Comparison of ENCODE assay signal across 14 cellular contexts in genomic region chr12:66270613-66271012, GRCh38. TPM values are rescaled to one million over a fixed set of nuclear protein-coding genes. Genes with fewer than 3 reads are reported as not detected.
DNase-seq lines count a peak whose midpoint lies in the region; ATAC-seq, FAIRE-seq and TF ChIP-seq lines count a peak whose summit lies in the region.
"Had no signal": no experiment of that assay in that cellular context is flagged by ENCODE, and none has a peak within 500 bp of the region (broad histone marks: within the 10 kb centered on the region; RNA-seq: fewer than 3 reads in every experiment).

No MANE protein-coding gene starts in this region.

- H2BK15ac ChIP-seq in H1 (ENCODE audit: low read length) = no peak overlapping the region

- H2BK20ac ChIP-seq in H1 (ENCODE audit: low read length) = peak overlapping the region; percentile 74; the same call in 1 of the 2 replicates

- no peak overlapping the region for H2BK120ac ChIP-seq in H1 (replicated peaks; ENCODE audit: low read depth, low read length)

- H3K18ac ChIP-seq in H1 (ENCODE audit: extremely low read depth, low read length) = no peak overlapping the region

- CTCF ChIA-PET in A549 (lab: Yijun Ruan, JAX) (interaction anchor here (0.6 to 3.2 kb wide), 13 partner anchors 8 to 1104 kb away, joined by 3 to 12 read pairs (median 3); no protein-coding TSS in a partner anchor), HEK293 (lab: Yijun Ruan, JAX) (interaction anchor here (0.6 to 2.9 kb wide), 12 partner anchors 8 to 425 kb away, joined by 3 to 20 read pairs (median 5); partner anchors contain the start of gene HELB), H1 (lab: Charles Lee; ENCODE audit: partially characterized antibody) (interaction anchor here (0.8 to 3.3 kb wide), 19 partner anchors 8 to 425 kb away, joined by 3 to 22 read pairs (median 5); no protein-coding TSS in a partner anchor)

- H2BK12ac ChIP-seq in H1 (ENCODE audit: low read depth, low read length) = no peak overlapping the region; the same call in 1 of the 2 replicates

- no peaks in the 10 kb centered on the region for H3K27me3 Mint-ChIP-seq in GM23338 (ENCODE audit: insufficient read depth, low read depth, poor library complexity)
- H3K27me3 Mint-ChIP-seq: CD4-positive, CD25-positive, alpha-beta regulatory T cell had no signal

- no peaks in the 10 kb centered on the region for H3K9me3 Mint-ChIP-seq in GM23338
- H3K9me3 Mint-ChIP-seq: CD4-positive, CD25-positive, alpha-beta regulatory T cell had no signal

- no peak overlapping the region for H4K8ac ChIP-seq in H1 (ENCODE audit: extremely low read depth, insufficient read depth, low read length)

- H3K27me3 ChIP-seq in BLaER1 treated with 17β-estradiol and CSF1 and Interleukin-3, amounts not matched to agents 10 nM and 100 nM = no peaks in the 10 kb centered on the region; a peak in 1 of 22 replicates
- H3K27me3 ChIP-seq in H1 (replicated peaks in 1 of 4; ENCODE audit: control insufficient read depth in 3 of 4, extremely low read depth in 1 of 4, insufficient read depth in 3 of 4, low read length in 3 of 4) (no peaks in the 10 kb centered on the region), GM23338 (ENCODE audit: insufficient read depth) (no peaks in the 10 kb centered on the region), body of pancreas (no peaks in the 10 kb centered on the region)

- H3K9ac ChIP-seq in BLaER1 treated with 17β-estradiol and CSF1 and Interleukin-3, amounts not matched to agents 10 nM and 100 nM = no peak overlapping the region
- H3K9ac ChIP-seq in H1 (replicated peaks in 1 of 4; ENCODE audit: extremely low read depth in 1 of 4, low read depth in 3 of 4, low read length in 3 of 4) = no peak overlapping the region

- H3K9me2 ChIP-seq in GM23338 (ENCODE audit: insufficient read depth) = no peaks in the 10 kb centered on the region

- H3K36me3 ChIP-seq in BLaER1 treated with 17β-estradiol and CSF1 and Interleukin-3, amounts not matched to agents 10 nM and 100 nM = no peaks in the 10 kb centered on the region
- H3K36me3 ChIP-seq in HEK293 (ENCODE audit: control insufficient read depth in 2 of 2, insufficient read depth in 1 of 2, low read length in 2 of 2) (no peaks in the 10 kb centered on the region), H1 (ENCODE audit: control insufficient read depth in 2 of 4, insufficient read depth in 4 of 4, low read length in 3 of 4) (no peaks in the 10 kb centered on the region), GM23338 (ENCODE audit: insufficient read depth) (no peaks in the 10 kb centered on the region), body of pancreas (replicated peaks in 1 of 2; ENCODE audit: insufficient read depth in 1 of 2, low read depth in 2 of 2) (no peaks in the 10 kb centered on the region)

- H3K4me1 ChIP-seq in A549 = no peaks in the 10 kb centered on the region
- peaks cover 0 to 59% (median 34%) of the 10 kb centered on the region in 10 experiments; a peak in 18 of 20 replicates for H3K4me1 ChIP-seq in BLaER1 treated with 17β-estradiol and CSF1 and Interleukin-3, amounts not matched to agents 10 nM and 100 nM
- H3K4me1 ChIP-seq in HEK293 (ENCODE audit: control insufficient read depth, insufficient read depth, low read length) = no peaks in the 10 kb centered on the region
- H3K4me1 ChIP-seq in H1 (replicated peaks in 1 of 4; ENCODE audit: control insufficient read depth in 3 of 4, insufficient read depth in 4 of 4, low read length in 3 of 4) = peaks cover 0 to 4% (median 1%) of the 10 kb centered on the region in 4 experiments; a peak in 2 of 7 replicates
- no peaks in the 10 kb centered on the region for H3K4me1 ChIP-seq in GM23338 (ENCODE audit: insufficient read depth)
- no peaks in the 10 kb centered on the region for H3K4me1 ChIP-seq in body of pancreas

- TF ChIP-seq CTCF in A549 (IDR thresholded peaks at IDR 0.05) (no peak), HEK293 (tag by site-specific recombination; IDR thresholded peaks at IDR 0.05) (no peak), H1 (IDR thresholded peaks at IDR 0.05; ENCODE audit: control extremely low read depth in 1 of 3, insufficient read depth in 1 of 3, low read depth in 1 of 3, low read length in 3 of 3) (no peak), GM23338 (conservative IDR thresholded peaks at IDR 0.05; ENCODE audit: low read depth in 2 of 2) (no peak), body of pancreas (IDR thresholded peaks at IDR 0.05) (no peak)

- no peak overlapping the region for H2BK5ac ChIP-seq in H1 (ENCODE audit: low read depth, low read length)

- H3F3A ChIP-seq in GM23338 (replicated peaks; ENCODE audit: low read depth) = no peaks in the 10 kb centered on the region

- H4K20me1 ChIP-seq in BLaER1 treated with 17β-estradiol and CSF1 and Interleukin-3, amounts not matched to agents 10 nM and 100 nM = no peaks in the 10 kb centered on the region
- no peaks in the 10 kb centered on the region for H4K20me1 ChIP-seq in H1 (replicated peaks in 1 of 2; ENCODE audit: control insufficient read depth in 1 of 2, insufficient read depth in 2 of 2, low read length in 2 of 2)
- no peaks in the 10 kb centered on the region for H4K20me1 ChIP-seq in GM23338 (replicated peaks; ENCODE audit: insufficient read depth)

- H3K23me2 ChIP-seq in H1 (ENCODE audit: low read depth, low read length) = no peaks in the 10 kb centered on the region

- no peak overlapping the region for H4K5ac ChIP-seq in H1 (ENCODE audit: insufficient read length, low read depth, low read length)

- H3K4me2 ChIP-seq in A549 (no peak overlapping the region), H1 (ENCODE audit: insufficient read depth in 1 of 2, low read depth in 2 of 2, low read length in 2 of 2) (no peak overlapping the region), GM23338 (no peak overlapping the region)
- H3K4me2 ChIP-seq in BLaER1 treated with 17β-estradiol and CSF1 and Interleukin-3, amounts not matched to agents 10 nM and 100 nM = peak overlapping the region in 6 of 11 experiments; percentile 12 to 51 (median 43); a peak in 7 of 22 replicates

- TF ChIP-seq RAD21 in A549 (conservative IDR thresholded peaks at IDR 0.05 in 1 of 2, IDR thresholded peaks at IDR 0.05 in 1 of 2) (no peak), H1 (IDR thresholded peaks at IDR 0.05 in 1 of 2, conservative IDR thresholded peaks at IDR 0.05 in 1 of 2; ENCODE audit: low read depth in 2 of 2, low read length in 2 of 2) (no peak)

- H2AFZ ChIP-seq in H1 (ENCODE audit: low read length) (no peak overlapping the region), GM23338 (no peak overlapping the region)

- H3K4me3 ChIP-seq in A549 (no peak overlapping the region), HEK293 (ENCODE audit: low read depth, low read length) (no peak overlapping the region), H1 (ENCODE audit: extremely low read depth in 1 of 4, insufficient read depth in 2 of 4, low read depth in 3 of 4, low read length in 4 of 4) (no peak overlapping the region), GM23338 (no peak overlapping the region), body of pancreas (no peak overlapping the region)
- no peak overlapping the region for H3K4me3 ChIP-seq in BLaER1 treated with 17β-estradiol and CSF1 and Interleukin-3, amounts not matched to agents 10 nM and 100 nM

- H3K23ac ChIP-seq in H1 (ENCODE audit: insufficient read length) = no peak overlapping the region

- POLR2A ChIA-PET in A549 (lab: Yijun Ruan, JAX) = no interaction called here
- POLR2A ChIA-PET in HEK293 (lab: Yijun Ruan, JAX) = no interaction called here
- POLR2A ChIA-PET in H1 (lab: Charles Lee; ENCODE audit: partially characterized antibody) = interaction anchor here (1.2 kb wide), 1 partner anchor 15 kb away, joined by 3 read pairs; no protein-coding TSS in a partner anchor

- H3K27ac Mint-ChIP-seq in GM23338 = no peak overlapping the region
- H3K27ac Mint-ChIP-seq: CD4-positive, CD25-positive, alpha-beta regulatory T cell had no signal

- H3K9me3 ChIP-seq in A549 (no peaks in the 10 kb centered on the region), HEK293 (ENCODE audit: control insufficient read depth, insufficient read depth, low read depth, low read length) (no peaks in the 10 kb centered on the region), H1 (ENCODE audit: insufficient read depth in 2 of 2, low read depth in 1 of 2, low read length in 1 of 2) (no peaks in the 10 kb centered on the region), body of pancreas (no peaks in the 10 kb centered on the region)
- no peaks in the 10 kb centered on the region for H3K9me3 ChIP-seq in BLaER1 treated with 17β-estradiol and CSF1 and Interleukin-3, amounts not matched to agents 10 nM and 100 nM (replicated peaks in 1 of 11)

- H4K91ac ChIP-seq in H1 (replicated peaks; ENCODE audit: insufficient read length, low read length) = no peak overlapping the region

- no peak overlapping the region for H3K56ac ChIP-seq in H1 (replicated peaks; ENCODE audit: insufficient read length, low read depth, low read length)

- WGBS in A549 (ENCODE audit: missing lambda C conversion rate) = 92% methylated on average over 1 of the region's 1 CpG
- 96% methylated on average over 1 of the region's 1 CpG; no CpG with 5 or more reads in 1 of the 2 experiments for WGBS in H1 (ENCODE audit: extremely low coverage in 1 of 2, insufficient coverage in 1 of 2, insufficient read length in 1 of 2, insufficient replicate concordance in 2 of 2, low coverage in 1 of 2, low lambda C conversion rate in 2 of 2, missing lambda C conversion rate in 1 of 2), 2 experiments
- WGBS in body of pancreas, 2 donors = 73 to 74% methylated on average over 1 of the region's 1 CpG

- FAIRE-seq in A549 (lab: Jason Lieb, UNC) (peak; percentile 18), H1 (lab: Jason Lieb, UNC) (no peak)
- FAIRE-seq: A204.1, GM12892, H54 had no signal

- no peak for DNase-seq in A549 (ENCODE audit: low read depth in 1 of 2, low spot score in 1 of 2)
- DNase-seq in H1 (ENCODE audit: low read depth in 1 of 2, low spot score in 2 of 2) = peak in 1 of 2 experiments; percentile 2
- no peak for DNase-seq in GM23338 (ENCODE audit: low spot score)
- DNase-seq in body of pancreas = no peak
- DNase-seq in globus pallidus (ENCODE audit: low spot score) = no peak
- DNase-seq: CD4-positive, CD25-positive, alpha-beta regulatory T cell; DMS53; IMR-90; KBM-7 had no signal

- H3K27ac ChIP-seq in A549 (no peak overlapping the region), HEK293 (ENCODE audit: extremely low read depth, low read depth, low read length) (no peak overlapping the region), H1 (ENCODE audit: low read depth, low read length) (no peak overlapping the region), GM23338 (ENCODE audit: low read depth) (no peak overlapping the region), body of pancreas (no peak overlapping the region)
- H3K27ac ChIP-seq in BLaER1 treated with 17β-estradiol and CSF1 and Interleukin-3, amounts not matched to agents 10 nM and 100 nM = no peak overlapping the region

- H3K4ac ChIP-seq in H1 (replicated peaks; ENCODE audit: insufficient read length, low read depth, low read length) = no peak overlapping the region

- H3K4me1 Mint-ChIP-seq in GM23338 = peaks cover 15% of the 10 kb centered on the region

- no peaks in the 10 kb centered on the region for H3K79me1 ChIP-seq in H1 (ENCODE audit: low read depth, low read length)

- no peaks in the 10 kb centered on the region for H3K79me2 ChIP-seq in H1 (ENCODE audit: control insufficient read depth in 1 of 2, insufficient read depth in 2 of 2, low read length in 2 of 2)
- H3K79me2 ChIP-seq in GM23338 (replicated peaks; ENCODE audit: insufficient read depth) = no peaks in the 10 kb centered on the region

- H3K4me3 Mint-ChIP-seq in GM23338 = no peak overlapping the region
- H3K4me3 Mint-ChIP-seq: CD4-positive, CD25-positive, alpha-beta regulatory T cell had no signal

- H2AK5ac ChIP-seq in H1 (ENCODE audit: low read depth, low read length) = no peak overlapping the region

- TF ChIP-seq POLR2A in A549 (IDR thresholded peaks at IDR 0.05; ENCODE audit: low read length) (no peak), H1 (IDR thresholded peaks at IDR 0.05; ENCODE audit: control extremely low read depth in 1 of 2, low read depth in 2 of 2, low read length in 2 of 2) (no peak), body of pancreas (IDR thresholded peaks at IDR 0.05) (no peak)

- TF ChIP-seq EP300 in A549 (IDR thresholded peaks at IDR 0.05) = no peak
- TF ChIP-seq EP300 in H1 (IDR thresholded peaks at IDR 0.05; ENCODE audit: borderline replicate concordance in 1 of 2, low read depth in 2 of 2, low read length in 2 of 2) = no peak

- intact Hi-C loops in body of pancreas (cut with DNase I) = no loop called here

- no peak overlapping the region for H3K14ac ChIP-seq in H1 (ENCODE audit: insufficient read length)

- H3K36me3 Mint-ChIP-seq in GM23338 (ENCODE audit: low read depth) = no peaks in the 10 kb centered on the region; the same call in 2 of the 3 replicates
- H3K36me3 Mint-ChIP-seq: CD4-positive, CD25-positive, alpha-beta regulatory T cell had no signal

- ATAC-seq in A549 = no peak
- no peak for ATAC-seq in GM23338
- no peak for ATAC-seq in body of pancreas

RNA-seq across cellular contexts. Expression of gene HELB, which starts 31.7 kb away (rescaled TPM):
- polyA plus RNA-seq in A549 (2011; rRNA removed) = 5.0 and 5.6 TPM in 2 replicates
- polyA plus RNA-seq in A549 (2012; cell fraction: cytosol; rRNA removed) = 0.78 and 0.89 TPM in 2 replicates
- 1.3 and 2.3 TPM in 2 replicates for polyA plus RNA-seq in A549 (2012; cell fraction: nucleus; rRNA removed)
- polyA plus RNA-seq in A549 (2017; fragmentation: RNase III; extraction: RNeasy Plus Mini Kit Qiagen cat#74134 plus additional on column Dnase treatment) = 1.1 to 1.3 TPM (median 1.1 TPM) in 3 replicates
- polyA minus RNA-seq in A549 (2011; rRNA and poly(A)+ RNA removed) = 10.4 and 11.1 TPM in 2 replicates
- 6.5 and 7.6 TPM in 2 replicates for total RNA-seq in H1 (2021; fragmentation: NEBNext Ultra II Directional; extraction: Animal tissue kit (Norgen Biotek cat#: 25700))
- 1.4 and 1.8 TPM in 2 replicates for polyA plus RNA-seq in H1 (2011; rRNA removed)
- polyA plus RNA-seq in H1 (2011; cell fraction: cytosol; rRNA removed) = 1.8 TPM
- 2.0 TPM for polyA plus RNA-seq in H1 (2011; cell fraction: nucleus; rRNA removed)
- polyA plus RNA-seq in H1 (2012, experiment 1 of 2) = 1.1 to 2.3 TPM (median 1.5 TPM) in 4 replicates
- 0.08 TPM for polyA plus RNA-seq in H1 (2012, experiment 2 of 2)
- polyA plus RNA-seq in H1 (2013, experiment 1 of 2) = 2.3 TPM
- 2.2 TPM for polyA plus RNA-seq in H1 (2013, experiment 2 of 2)
- polyA minus RNA-seq in H1 (2011; rRNA and poly(A)+ RNA removed) = 6.8 and 8.2 TPM in 2 replicates
- 3.5 TPM for polyA minus RNA-seq in H1 (2011; cell fraction: cytosol; rRNA and poly(A)+ RNA removed)
- 17.4 TPM for polyA minus RNA-seq in H1 (2011; cell fraction: nucleus; rRNA and poly(A)+ RNA removed)
- total RNA-seq in GM23338 (2014; rRNA removed; shearing (Covaris generic)) = 11.9 and 18.2 TPM in 2 replicates
- 2.7 and 3.1 TPM in 2 replicates for polyA plus RNA-seq in GM23338 (2016; fragmentation: Nextera tagmentation; extraction: Ambion mirVana)
- 1 to 10 TPM; 2.9 to 3.6 TPM for total RNA-seq in body of pancreas

Comparison
In these comparisons a context has a peak if more than half of its experiments do, and no peak if none do; other contexts are left out.
1. H3K4me2 ChIP-seq: peak in BLaER1 treated with 17β-estradiol and CSF1 and Interleukin-3, amounts not matched to agents 10 nM and 100 nM (6 of 11); none in A549 (single experiment), H1 (0 of 2) and GM23338 (single experiment).